10 cellular contexts compared by ENCODE assay signal in genomic region chr11:117809236-117810055, GRCh38. TPM values are rescaled to one million over a fixed set of nuclear protein-coding genes. Genes with fewer than 3 reads are reported as not detected.
DNase-seq lines count a peak whose midpoint lies in the region; FAIRE-seq and TF ChIP-seq lines count a peak whose summit lies in the region.
"Had no signal": no experiment of that assay in that cellular context is flagged by ENCODE, and none has a peak within 500 bp of the region (broad histone marks: within the 10 kb centered on the region; RNA-seq: fewer than 3 reads in every experiment).

No MANE protein-coding gene starts in this region.

- peaks cover 20% of the 10 kb centered on the region for H3K36me3 Mint-ChIP-seq in endodermal cell (ENCODE audit: low read depth)

- H3K9me3 Mint-ChIP-seq in endodermal cell, result no peaks in the 10 kb centered on the region

- no peak for TF ChIP-seq POLR2A in vagina (IDR thresholded peaks at IDR 0.05)

- intact Hi-C loops in vagina (cut with DNase I), result loop anchor here (2.0 to 10.0 kb wide), 3 partner anchors 138 to 385 kb away; no protein-coding TSS in a partner anchor

- H3K27me3 Mint-ChIP-seq in endodermal cell (ENCODE audit: insufficient read depth), result no peaks in the 10 kb centered on the region

- H3K4me3 ChIP-seq in endodermal cell (ENCODE audit: low read length) (no peak overlapping the region), mucosa of rectum (ENCODE audit: low read length in 2 of 2) (no peak overlapping the region), vagina (no peak overlapping the region)
- H3K4me3 ChIP-seq: thoracic aorta had no signal

- peak; percentile 41 for TF ChIP-seq CTCF in AG09319 (IDR thresholded peaks at IDR 0.05; ENCODE audit: low read depth, low read length)
- TF ChIP-seq CTCF in endodermal cell (conservative IDR thresholded peaks at IDR 0.05), result peak; percentile 76
- TF ChIP-seq CTCF in vagina (IDR thresholded peaks at IDR 0.05), result peak in 2 of 3 experiments; percentile 30 to 35

- DNase-seq in AG09319 (ENCODE audit: extremely low read depth, low read depth), result no peak
- no peak for DNase-seq in GM18507 (ENCODE audit: extremely low spot score, insufficient read length, low read depth)
- DNase-seq in NCI-H2196 (lab: John Stamatoyannopoulos, UW; ENCODE audit: unreplicated experiment), result peak; percentile 69
- DNase-seq in activated CD4-positive, alpha-beta T cell treated with anti-CD3 and anti-CD28 coated beads for 4 hours, result peak; percentile 37 to 49
- peak; percentile 87 for DNase-seq in endodermal cell
- no peak for DNase-seq in vagina (ENCODE audit: extremely low spot score in 2 of 2)
- no peak for DNase-seq in epidermal melanocyte (ENCODE audit: insufficient read length, low spot score)

- H3K27me3 ChIP-seq in endodermal cell (ENCODE audit: control insufficient read depth, insufficient read depth, low read length, poor library complexity, severe bottlenecking), result peaks cover 6% of the 10 kb centered on the region
- H3K27me3 ChIP-seq in mucosa of rectum (ENCODE audit: control insufficient read depth in 2 of 2, insufficient read depth in 2 of 2, low read length in 2 of 2), result no peaks in the 10 kb centered on the region
- H3K27me3 ChIP-seq in vagina, result no peaks in the 10 kb centered on the region

- no peaks in the 10 kb centered on the region for H3K9me3 ChIP-seq in endodermal cell (ENCODE audit: control insufficient read depth, low read length)
- H3K9me3 ChIP-seq in mucosa of rectum (ENCODE audit: control insufficient read depth in 2 of 2, low read length in 2 of 2), result no peaks in the 10 kb centered on the region
- no peaks in the 10 kb centered on the region for H3K9me3 ChIP-seq in vagina
- H3K9me3 ChIP-seq: thoracic aorta had no signal

- no peak overlapping the region for H3K4me3 Mint-ChIP-seq in endodermal cell

- H3K36me3 ChIP-seq in endodermal cell (ENCODE audit: control insufficient read depth, insufficient read depth, low read length) (no peaks in the 10 kb centered on the region), mucosa of rectum (ENCODE audit: control insufficient read depth in 2 of 2, insufficient read depth in 2 of 2, low read length in 2 of 2) (no peaks in the 10 kb centered on the region), vagina (no peaks in the 10 kb centered on the region)
- H3K36me3 ChIP-seq: thoracic aorta had no signal

- H3K27ac Mint-ChIP-seq in endodermal cell, result no peak overlapping the region

- 58 to 71% methylated on average over 18 to 22 of the region's 22 CpGs for WGBS in endodermal cell (ENCODE audit: insufficient coverage in 1 of 2, insufficient read length in 1 of 2), 2 experiments

- H3K9ac ChIP-seq in endodermal cell (ENCODE audit: extremely low read depth, low read length, poor library complexity, severe bottlenecking) (no peak overlapping the region), mucosa of rectum (ENCODE audit: low read depth in 1 of 2, low read length in 2 of 2) (peak overlapping the region; percentile 7 to 51)

- peaks cover 49% of the 10 kb centered on the region for H3K4me1 Mint-ChIP-seq in endodermal cell

- H3K27ac ChIP-seq in endodermal cell (ENCODE audit: low read depth, low read length) (no peak overlapping the region), mucosa of rectum (ENCODE audit: low read depth in 2 of 2, low read length in 2 of 2) (peak overlapping the region; percentile 35 to 62), vagina (peak overlapping the region; percentile 15)
- H3K27ac ChIP-seq: epithelial cell of prostate, thoracic aorta had no signal

- peak; percentile 42 for FAIRE-seq in GM18507 (lab: Jason Lieb, UNC)

- peaks cover 2% of the 10 kb centered on the region for H3K4me1 ChIP-seq in endodermal cell (ENCODE audit: control insufficient read depth, insufficient read depth, low read length)
- peaks cover 14 to 17% of the 10 kb centered on the region in 2 donors for H3K4me1 ChIP-seq in mucosa of rectum (ENCODE audit: control insufficient read depth in 2 of 2, insufficient read depth in 2 of 2, low read length in 2 of 2)
- H3K4me1 ChIP-seq in vagina, result peaks cover 5% of the 10 kb centered on the region

RNA-seq across cellular contexts. Expression of gene DSCAML1, which starts 12.4 kb away (rescaled TPM):
- total RNA-seq in endodermal cell (10 to 100 TPM in 1 of 2 donors, 1 to 10 TPM in 1; 5.6 to 10.9 TPM), vagina (0.25 TPM)
- polyA plus RNA-seq in endodermal cell (2013, experiment 1 of 2), result 1.4 TPM
- 0.50 TPM for polyA plus RNA-seq in endodermal cell (2013, experiment 2 of 2)

RNA-seq across cellular contexts. Expression of gene FXYD2, which starts 15.1 kb away (rescaled TPM):
- total RNA-seq in endodermal cell (1 to 10 TPM; 3.0 TPM), vagina (2.7 TPM)
- polyA plus RNA-seq in endodermal cell (2013, experiment 1 of 2), result 1.0 TPM
- polyA plus RNA-seq in endodermal cell (2013, experiment 2 of 2), result 1.3 TPM
- total RNA-seq: thoracic aorta had no signal

Comparison
In these comparisons a context has a peak if more than half of its experiments do, and no peak if none do; other contexts are left out.
1. DNase-seq: peak in NCI-H2196 (single experiment), activated CD4-positive, alpha-beta T cell treated with anti-CD3 and anti-CD28 coated beads for 4 hours (2 of 2) and endodermal cell (single experiment); none in AG09319 (single experiment), GM18507 (single experiment), vagina (0 of 2) and epidermal melanocyte (single experiment).
2. Peak in every context shown above with its lines, with median percentiles within 50 percentile points of each other: CTCF ChIP-seq.